ENCODE assay signal across 11 cellular contexts in the genomic region with DNA sequence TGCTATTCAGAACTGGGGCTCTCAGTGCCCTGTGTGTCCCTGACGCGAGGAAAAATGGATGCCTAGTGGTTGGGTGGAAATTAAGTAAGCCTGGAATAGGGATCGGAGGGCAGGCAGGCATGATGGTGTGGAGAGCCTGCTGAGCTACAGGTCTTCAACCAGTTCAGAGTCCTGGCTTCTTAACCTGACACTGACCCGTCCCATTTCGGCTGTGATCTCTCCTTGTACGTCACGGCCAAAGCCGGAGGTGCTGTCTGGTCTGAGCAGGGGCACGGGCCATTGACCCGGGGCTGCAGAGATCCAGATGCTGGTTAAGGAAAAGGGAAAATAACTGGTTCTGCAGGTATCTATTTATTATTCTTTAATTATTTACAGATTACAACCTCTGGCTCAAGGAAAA. TPM values are rescaled to one million over a fixed set of nuclear protein-coding genes. Genes with fewer than 3 reads are reported as not detected.
DNase-seq lines count a peak whose midpoint lies in the region; ATAC-seq, FAIRE-seq and TF ChIP-seq lines count a peak whose summit lies in the region.
"Had no signal": no experiment of that assay in that cellular context is flagged by ENCODE, and none has a peak within 500 bp of the region (broad histone marks: within the 10 kb centered on the region; RNA-seq: fewer than 3 reads in every experiment).

No MANE protein-coding gene starts in this region.

- intact Hi-C loops in K562 (cut with micrococcal nuclease) (no loop called here), mucosa of descending colon (cut with DNase I, micrococcal nuclease) (no loop called here)

- H3K4me3 ChIP-seq in K562, result no peak overlapping the region
- H3K4me3 ChIP-seq in mucosa of descending colon, result no peak overlapping the region
- no peak overlapping the region for H3K4me3 ChIP-seq in suprapubic skin
- H3K4me3 ChIP-seq: dorsolateral prefrontal cortex, sigmoid colon, stomach had no signal

- peaks cover 97% of the 10 kb centered on the region for H3K36me3 ChIP-seq in K562 (ENCODE audit: control insufficient read depth, insufficient read depth, low read length)
- peaks cover 4% of the 10 kb centered on the region for H3K36me3 ChIP-seq in mucosa of descending colon (ENCODE audit: low read depth)
- H3K36me3 ChIP-seq in suprapubic skin, result peaks cover 18% of the 10 kb centered on the region

- TF ChIP-seq CTCF in K562 (IDR thresholded peaks at IDR 0.05 in 2 of 3, conservative IDR thresholded peaks at IDR 0.05 in 1 of 3; ENCODE audit: insufficient read depth in 2 of 3, low read depth in 1 of 3, low read length in 3 of 3) (no peak), mucosa of descending colon (IDR thresholded peaks at IDR 0.05) (no peak), suprapubic skin (IDR thresholded peaks at IDR 0.05) (no peak)

- H2AFZ ChIP-seq in K562 (ENCODE audit: low read depth, low read length), result no peak overlapping the region

- FAIRE-seq in K562 (lab: Jason Lieb, UNC), result no peak

- CTCF ChIA-PET in K562 (lab: Yijun Ruan, JAX; ENCODE audit: low intra/inter-chr PET ratio), result no interaction called here

- WGBS in K562 (ENCODE audit: insufficient coverage, low coverage, missing lambda C conversion rate), result 85% methylated on average over 10 of the region's 10 CpGs
- 86% methylated on average over 10 of the region's 10 CpGs for WGBS in suprapubic skin

- no peak for TF ChIP-seq RAD21 in K562 (CRISPR knock-in tag; conservative IDR thresholded peaks at IDR 0.05 in 1 of 2, IDR thresholded peaks at IDR 0.05 in 1 of 2)

- H3K4me1 ChIP-seq in K562 (replicated peaks in 1 of 2; ENCODE audit: control insufficient read depth in 2 of 2, insufficient read depth in 2 of 2, low read length in 2 of 2), result no peaks in the 10 kb centered on the region
- H3K4me1 ChIP-seq in mucosa of descending colon (ENCODE audit: low read depth), result peaks cover 25% of the 10 kb centered on the region
- peaks cover 24% of the 10 kb centered on the region for H3K4me1 ChIP-seq in suprapubic skin

- H3K27me3 ChIP-seq in K562 (ENCODE audit: control insufficient read depth in 2 of 2, insufficient read depth in 2 of 2, low read length in 2 of 2) (no peaks in the 10 kb centered on the region), suprapubic skin (no peaks in the 10 kb centered on the region)
- H3K27me3 ChIP-seq: dorsolateral prefrontal cortex, sigmoid colon, stomach had no signal

- ATAC-seq in K562 (peak; percentile 22), mucosa of descending colon (peak; percentile 49)
- ATAC-seq: activated CD4-positive, CD25-positive, alpha-beta regulatory T cell treated with anti-CD3 and anti-CD28 coated beads, Interleukin-2, amount 50 U/mL, for 24 hours had no signal

- no peak for TF ChIP-seq EP300 in K562 (IDR thresholded peaks at IDR 0.05; ENCODE audit: low read length)
- no peak for TF ChIP-seq EP300 in suprapubic skin (IDR thresholded peaks at IDR 0.05)

- TF ChIP-seq POLR2A in K562 (conservative IDR thresholded peaks at IDR 0.05) (no peak; the same call in 1 of the 2 replicates), suprapubic skin (IDR thresholded peaks at IDR 0.05) (no peak)

- no peak overlapping the region for H3K27ac ChIP-seq in K562 (ENCODE audit: extremely low read depth, low read depth, low read length)
- peak overlapping the region; percentile 50 for H3K27ac ChIP-seq in suprapubic skin

- peaks cover 13% of the 10 kb centered on the region; the same call in 2 of the 3 replicates for H3K79me2 ChIP-seq in K562 (ENCODE audit: control insufficient read depth, insufficient read depth, low read length)

- no peaks in the 10 kb centered on the region for H4K20me1 ChIP-seq in K562 (replicated peaks; ENCODE audit: control insufficient read depth, insufficient read depth, low read length)

- H3K9me3 ChIP-seq in K562 (replicated peaks; ENCODE audit: control insufficient read depth, insufficient read depth, low read depth, low read length) (no peaks in the 10 kb centered on the region), mucosa of descending colon (no peaks in the 10 kb centered on the region), suprapubic skin (no peaks in the 10 kb centered on the region)
- H3K9me3 ChIP-seq: sigmoid colon, stomach had no signal

- H3K9me1 ChIP-seq in K562 (ENCODE audit: control insufficient read depth, insufficient read depth, low read length), result no peaks in the 10 kb centered on the region

- no TSS peak for BruUV-seq in K562 (replicated peaks; lab: Mats Ljungman, UMichigan)

- POLR2A ChIA-PET in K562 (lab: Yijun Ruan, JAX), result interaction anchor here (0.6 to 3.3 kb wide), 4 partner anchors 12 to 90 kb away, joined by 3 to 26 read pairs (median 4); partner anchors contain the start of gene RHOBTB3

- H3K9ac ChIP-seq in K562 (ENCODE audit: insufficient read depth in 1 of 2, low read depth in 2 of 2, low read length in 2 of 2), result 0 out of 4 replicates have a peak overlapping the region, but pooled peaks of 1 of the 2 experiments have one; percentile 45

- no peak overlapping the region for H3K4me2 ChIP-seq in K562 (ENCODE audit: insufficient read depth, low read length)

- peak; percentile 12 for DNase-seq in HuH-7.5 (ENCODE audit: low spot score)
- DNase-seq in K562 (ENCODE audit: extremely low read depth in 1 of 4, low spot score in 3 of 4), result no peak
- DNase-seq in mucosa of descending colon, result peak in 2 of 3 donors; percentile 38 to 50
- DNase-seq in suprapubic skin (ENCODE audit: low spot score in 2 of 2), result no peak
- no peak for DNase-seq in NCI-H774 (lab: John Stamatoyannopoulos, UW)
- no peak for DNase-seq in UCSD-AML1 (lab: John Stamatoyannopoulos, UW; ENCODE audit: unreplicated experiment)
- no peak for DNase-seq in COR-L47 (lab: John Stamatoyannopoulos, UW)
- DNase-seq: dorsolateral prefrontal cortex, sigmoid colon, stomach had no signal

- in situ Hi-C loops in K562 (cut with MboI), result no loop called here

TF ChIP-seq in K562, 482 proteins besides CTCF, POLR2A, EP300 and RAD21 (continues in another document):
- TF ChIP-seq THRB (CRISPR knock-in tag; conservative IDR thresholded peaks at IDR 0.05) (0 out of 2 replicates have a peak, but pooled peaks have one; percentile 11), SUPT5H (IDR thresholded peaks at IDR 0.05) (0 out of 2 replicates have a peak, but pooled peaks have one; percentile 44), ATF1 (CRISPR knock-in tag; IDR thresholded peaks at IDR 0.05) (no peak), ATF1 (tag; IDR thresholded peaks at IDR 0.05) (no peak), POLR2B (IDR thresholded peaks at IDR 0.05; ENCODE audit: low read depth, partially characterized antibody) (peak; percentile 39), MCM3 (IDR thresholded peaks at IDR 0.05) (no peak), MTA2 (IDR thresholded peaks at IDR 0.05; ENCODE audit: low read depth) (no peak), SIN3B (IDR thresholded peaks at IDR 0.05; ENCODE audit: low read depth) (no peak), YY1 (IDR thresholded peaks at IDR 0.05; ENCODE audit: borderline replicate concordance in 1 of 3, control insufficient read depth in 1 of 3, extremely low read depth in 1 of 3, insufficient read depth in 3 of 3, insufficient read length in 1 of 3, insufficient replicate concordance in 2 of 3, low read depth in 1 of 3, low read length in 2 of 3) (peak in 1 of 3 experiments; percentile 19), MED1 (CRISPR knock-in tag; IDR thresholded peaks at IDR 0.05; ENCODE audit: borderline replicate concordance) (no peak)
- TF ChIP-seq, protein P1, sequence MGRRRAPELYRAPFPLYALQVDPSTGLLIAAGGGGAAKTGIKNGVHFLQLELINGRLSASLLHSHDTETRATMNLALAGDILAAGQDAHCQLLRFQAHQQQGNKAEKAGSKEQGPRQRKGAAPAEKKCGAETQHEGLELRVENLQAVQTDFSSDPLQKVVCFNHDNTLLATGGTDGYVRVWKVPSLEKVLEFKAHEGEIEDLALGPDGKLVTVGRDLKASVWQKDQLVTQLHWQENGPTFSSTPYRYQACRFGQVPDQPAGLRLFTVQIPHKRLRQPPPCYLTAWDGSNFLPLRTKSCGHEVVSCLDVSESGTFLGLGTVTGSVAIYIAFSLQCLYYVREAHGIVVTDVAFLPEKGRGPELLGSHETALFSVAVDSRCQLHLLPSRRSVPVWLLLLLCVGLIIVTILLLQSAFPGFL (CRISPR knock-in tag; IDR thresholded peaks at IDR 0.05), result no peak

RNA-seq across cellular contexts. Expression of gene RHOBTB3, which starts 27.9 kb away (rescaled TPM):
- total RNA-seq in K562 (2011; cell fraction: chromatin; rRNA removed; ENCODE audit: low replicate concordance), result 221 and 302 TPM in 2 replicates
- 117 and 137 TPM in 2 replicates for total RNA-seq in K562 (2011; cell fraction: nucleolus; rRNA removed)
- 147 and 234 TPM in 2 replicates for total RNA-seq in K562 (2011; cell fraction: nucleoplasm; rRNA removed)
- total RNA-seq in K562 (2014; rRNA removed), result 107 and 112 TPM in 2 replicates
- 142 and 164 TPM in 2 replicates for total RNA-seq in K562 (2014; rRNA removed; fragmentation: Illumina TruSeq; extraction: Trizol)
- total RNA-seq in K562 (2015; rRNA removed; fragmentation: Illumina TruSeq; extraction: Trizol), result 133 and 143 TPM in 2 replicates
- 124 and 142 TPM in 2 replicates for total RNA-seq in K562 (2021)
- polyA plus RNA-seq in K562 (2011; rRNA removed), result 128 and 166 TPM in 2 replicates
- 180 and 257 TPM in 2 replicates for polyA plus RNA-seq in K562 (2011; cell fraction: cytosol; rRNA removed)
- 207 and 234 TPM in 2 replicates for polyA plus RNA-seq in K562 (2011; cell fraction: nucleus; rRNA removed)
- polyA plus RNA-seq in K562 (2012), result 73.9 and 97.8 TPM in 2 replicates
- 111 and 115 TPM in 2 replicates for polyA plus RNA-seq in K562 (2014; fragmentation: Illumina TruSeq; extraction: Trizol)
- polyA plus RNA-seq in K562 (2014; fragmentation: Nextera tagmentation; extraction: Ambion mirVana), result 10 to 100 TPM; 39.7 to 53.0 TPM
- 78.4 and 81.2 TPM in 2 replicates for polyA plus RNA-seq in K562 (2014; rRNA removed)
- 373 and 438 TPM in 2 replicates for polyA minus RNA-seq in K562 (2011; rRNA and poly(A)+ RNA removed)
- 200 and 263 TPM in 2 replicates for polyA minus RNA-seq in K562 (2011; cell fraction: cytosol; rRNA and poly(A)+ RNA removed)
- 246 and 302 TPM in 2 replicates for polyA minus RNA-seq in K562 (2011; cell fraction: nucleus; rRNA and poly(A)+ RNA removed)
- 10 to 100 TPM; 56.5 to 85.2 (median 60.4) TPM for total RNA-seq in mucosa of descending colon
- total RNA-seq in suprapubic skin, result 10 to 100 TPM; 31.0 to 74.2 (median 46.3) TPM

Comparison
In these comparisons a context has a peak if more than half of its experiments do, and no peak if none do; other contexts are left out.
1. DNase-seq: peak in HuH-7.5 (single experiment) and mucosa of descending colon (2 of 3); none in K562 (0 of 4), suprapubic skin (0 of 2), NCI-H774 (single experiment), UCSD-AML1 (single experiment) and COR-L47 (single experiment).